Comparison of ENCODE assay signal across 9 cellular contexts in the genomic region with DNA sequence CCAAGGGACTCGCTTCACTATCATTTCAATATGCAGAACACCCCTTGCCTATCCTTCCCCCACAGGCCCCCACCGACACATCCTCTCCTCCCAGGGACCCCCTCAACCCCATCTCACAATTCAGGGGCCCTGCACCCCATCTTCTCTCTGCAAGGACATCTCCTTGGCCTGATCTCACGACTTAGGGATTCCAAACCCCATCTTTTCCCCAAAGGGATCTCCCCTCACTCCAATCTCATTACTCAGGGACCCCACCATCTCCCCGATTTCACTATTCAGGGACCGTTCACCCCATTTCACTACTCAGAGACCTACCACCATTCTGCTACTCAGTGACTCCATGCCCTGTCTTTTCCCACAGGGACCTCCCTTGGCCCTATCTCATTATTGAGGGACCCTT. TPM values are rescaled to one million over a fixed set of nuclear protein-coding genes. Genes with fewer than 3 reads are reported as not detected.
DNase-seq lines count a peak whose midpoint lies in the region; ATAC-seq and TF ChIP-seq lines count a peak whose summit lies in the region.
"Had no signal": no experiment of that assay in that cellular context is flagged by ENCODE, and none has a peak within 500 bp of the region (broad histone marks: within the 10 kb centered on the region; RNA-seq: fewer than 3 reads in every experiment).

No MANE protein-coding gene starts in this region.

- H3K4me3 ChIP-seq in iPS-20b (ENCODE audit: low read length) (peak overlapping the region; percentile 90), stomach (peak overlapping the region; percentile 87 to 97 (median 88))

- H3K9me3 Mint-ChIP-seq in activated CD4-positive, alpha-beta T cell treated with anti-CD3 and anti-CD28 coated beads for 36 hours (ENCODE audit: low read depth): no peaks in the 10 kb centered on the region
- no peaks in the 10 kb centered on the region for H3K9me3 Mint-ChIP-seq in activated naive CD8-positive, alpha-beta T cell (ENCODE audit: low read depth)

- H3K4me1 Mint-ChIP-seq in activated CD4-positive, alpha-beta T cell treated with anti-CD3 and anti-CD28 coated beads for 36 hours: peaks cover 18% of the 10 kb centered on the region
- peaks cover 22% of the 10 kb centered on the region for H3K4me1 Mint-ChIP-seq in activated naive CD8-positive, alpha-beta T cell (ENCODE audit: low read depth)

- POLR2A ChIA-PET in activated CD4-positive, alpha-beta T cell treated with anti-CD3 and anti-CD28 coated beads for 36 hours (lab: Charles Lee): no interaction called here

- TF ChIP-seq CTCF in stomach (IDR thresholded peaks at IDR 0.05): no peak

- 56 to 72% (median 67%) methylated on average over 4 to 5 of the region's 5 CpGs for WGBS in stomach, 5 donors

- H3K27ac ChIP-seq in iPS-20b (ENCODE audit: low read length) (no peak overlapping the region), stomach (peak overlapping the region in 3 of 5 donors; percentile 50 to 87 (median 85))

- TF ChIP-seq EP300 in stomach (IDR thresholded peaks at IDR 0.05): no peak

- H3K27me3 Mint-ChIP-seq in activated CD4-positive, alpha-beta T cell treated with anti-CD3 and anti-CD28 coated beads for 36 hours: no peaks in the 10 kb centered on the region
- no peaks in the 10 kb centered on the region for H3K27me3 Mint-ChIP-seq in activated naive CD8-positive, alpha-beta T cell

- H3K4me1 ChIP-seq in iPS-20b (ENCODE audit: insufficient read depth, low read length): peaks cover 5% of the 10 kb centered on the region
- peaks cover 15 to 39% (median 36%) of the 10 kb centered on the region in 4 donors for H3K4me1 ChIP-seq in stomach

- H3K4me3 Mint-ChIP-seq in activated CD4-positive, alpha-beta T cell treated with anti-CD3 and anti-CD28 coated beads for 36 hours: peak overlapping the region; percentile 97
- peak overlapping the region; percentile 96 for H3K4me3 Mint-ChIP-seq in activated naive CD8-positive, alpha-beta T cell

- CTCF ChIA-PET in activated CD4-positive, alpha-beta T cell treated with anti-CD3 and anti-CD28 coated beads for 36 hours (lab: Charles Lee): no interaction called here

- peak overlapping the region; percentile 93 for H3K9ac ChIP-seq in iPS-20b (ENCODE audit: low read depth, low read length)

- ATAC-seq in activated CD4-positive, alpha-beta T cell treated with anti-CD3 and anti-CD28 coated beads for 36 hours: no peak
- no peak for ATAC-seq in GM18502 (IDR thresholded peaks at IDR 0.05; ENCODE audit: poor library complexity, unreplicated experiment)
- ATAC-seq: activated CD4-positive, CD25-positive, alpha-beta regulatory T cell treated with anti-CD3 and anti-CD28 coated beads, Interleukin-2, amount 50 U/mL, for 24 hours had no signal

- H3K9me3 ChIP-seq in iPS-20b (ENCODE audit: insufficient read depth, low read depth, low read length) (no peaks in the 10 kb centered on the region), stomach (no peaks in the 10 kb centered on the region)

- no peak for TF ChIP-seq POLR2A in stomach (IDR thresholded peaks at IDR 0.05)

- DNase-seq in activated CD4-positive, alpha-beta T cell treated with anti-CD3 and anti-CD28 coated beads for 36 hours: no peak
- DNase-seq in activated CD4-positive, alpha-beta T cell treated with anti-CD3 and anti-CD28 coated beads, Interleukin-2, amount 50 U/mL, for 4 hours: no peak
- no peak for DNase-seq in stomach
- DNase-seq in RKO (ENCODE audit: low spot score): no peak
- no peak for DNase-seq in GF-D8 (lab: John Stamatoyannopoulos, UW)

- intact Hi-C loops in activated CD4-positive, alpha-beta T cell treated with anti-CD3 and anti-CD28 coated beads for 36 hours (cut with DNase I, micrococcal nuclease): loop anchor here (5.0 to 10.0 kb wide), 2 partner anchors 55 to 618 kb away; partner anchors contain the start of genes DOHH (in 1 of the 2), FZR1 (in 1 of the 2) and ZBTB7A (in 1 of the 2)
- intact Hi-C loops in stomach (cut with DNase I; ENCODE audit: low total_unique reads): no loop called here

- H3K36me3 Mint-ChIP-seq in activated CD4-positive, alpha-beta T cell treated with anti-CD3 and anti-CD28 coated beads for 36 hours (ENCODE audit: low read depth): peaks cover 4% of the 10 kb centered on the region
- H3K36me3 Mint-ChIP-seq in activated naive CD8-positive, alpha-beta T cell: no peaks in the 10 kb centered on the region

- H3K36me3 ChIP-seq in iPS-20b (ENCODE audit: insufficient read depth, low read depth, low read length) (peaks cover 12% of the 10 kb centered on the region), stomach (peaks cover 0 to 34% (median 21%) of the 10 kb centered on the region in 4 donors)

- no peaks in the 10 kb centered on the region for H3K27me3 ChIP-seq in iPS-20b (ENCODE audit: insufficient read depth, low read length)
- no peaks in the 10 kb centered on the region for H3K27me3 ChIP-seq in stomach

- peak overlapping the region; percentile 92 for H3K27ac Mint-ChIP-seq in activated CD4-positive, alpha-beta T cell treated with anti-CD3 and anti-CD28 coated beads for 36 hours
- peak overlapping the region; percentile 93 for H3K27ac Mint-ChIP-seq in activated naive CD8-positive, alpha-beta T cell

RNA-seq across cellular contexts. Expression of gene MAP2K2, which starts 1.4 kb away (rescaled TPM):
- 100 to 1,000 TPM; 108 to 133 TPM for total RNA-seq in activated CD4-positive, alpha-beta T cell treated with anti-CD3 and anti-CD28 coated beads for 36 hours
- total RNA-seq in stomach: 100 to 1,000 TPM in 1 of 5 donors, 10 to 100 TPM in 4; 53.4 to 447 (median 84.3) TPM
- polyA plus RNA-seq in stomach: 100 to 1,000 TPM; 137 to 162 (median 147) TPM

RNA-seq across cellular contexts. Expression of gene CREB3L3, which starts 31.0 kb away (rescaled TPM):
- total RNA-seq in activated CD4-positive, alpha-beta T cell treated with anti-CD3 and anti-CD28 coated beads for 36 hours: not detected
- total RNA-seq in stomach: 1 to 10 TPM in 2 of 5 donors, not detected in 3; 1.1 to 7.0 TPM
- polyA plus RNA-seq in stomach: under 1 TPM; 0.03 to 0.61 (median 0.12) TPM

RNA-seq across cellular contexts. Expression of gene ZBTB7A, which starts 55.8 kb away (rescaled TPM):
- 10 to 100 TPM; 24.0 to 26.4 TPM for total RNA-seq in activated CD4-positive, alpha-beta T cell treated with anti-CD3 and anti-CD28 coated beads for 36 hours
- total RNA-seq in stomach: 100 to 1,000 TPM in 2 of 5 donors, 10 to 100 TPM in 3; 11.2 to 274 (median 66.8) TPM
- polyA plus RNA-seq in stomach: 10 to 100 TPM in 2 of 3 donors, 1 to 10 TPM in 1; 8.0 to 14.4 (median 12.0) TPM

RNA-seq across cellular contexts. Expression of gene SIRT6, which starts 59.9 kb away (rescaled TPM):
- total RNA-seq in activated CD4-positive, alpha-beta T cell treated with anti-CD3 and anti-CD28 coated beads for 36 hours: 10 to 100 TPM; 26.2 to 29.4 TPM
- 100 to 1,000 TPM in 2 of 5 donors, 10 to 100 TPM in 3; 14.0 to 160 (median 28.0) TPM for total RNA-seq in stomach
- polyA plus RNA-seq in stomach: 10 to 100 TPM; 17.7 to 23.9 (median 19.5) TPM
